Comparison of ENCODE assay signal across 15 cellular contexts in the genomic region with DNA sequence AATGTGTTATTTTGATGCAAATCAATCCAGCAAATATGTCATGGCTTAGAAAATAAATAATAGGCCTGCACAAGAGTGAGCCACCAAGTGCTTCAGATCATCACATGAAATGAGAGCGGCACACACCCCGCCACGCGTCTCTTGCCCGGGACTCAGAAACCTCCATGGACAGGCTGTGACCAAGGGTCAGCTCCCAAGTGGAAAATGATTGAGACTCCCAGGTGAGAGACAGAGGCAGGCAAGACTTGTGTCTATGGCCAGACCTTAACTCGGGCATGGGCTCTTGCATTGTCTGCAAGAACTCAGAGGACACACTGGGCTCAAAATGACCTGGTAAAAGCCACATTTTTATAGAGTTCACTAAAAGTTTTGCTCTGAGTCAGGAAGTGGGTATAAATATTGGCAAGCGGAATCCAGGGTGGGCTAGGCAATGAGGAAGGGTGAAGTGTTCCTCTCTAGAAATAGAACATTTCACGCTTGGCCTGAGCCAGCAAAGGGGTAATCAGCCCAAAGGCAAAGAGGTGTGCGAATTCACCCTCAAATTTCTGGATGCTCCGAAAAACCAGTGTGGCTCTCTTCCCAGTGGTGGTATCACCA. TPM values are rescaled to one million over a fixed set of nuclear protein-coding genes. Genes with fewer than 3 reads are reported as not detected.
DNase-seq lines count a peak whose midpoint lies in the region; ATAC-seq and TF ChIP-seq lines count a peak whose summit lies in the region.
"Had no signal": no experiment of that assay in that cellular context is flagged by ENCODE, and none has a peak within 500 bp of the region (broad histone marks: within the 10 kb centered on the region; RNA-seq: fewer than 3 reads in every experiment).

No MANE protein-coding gene starts in this region.

- TF ChIP-seq POLR2A in gastroesophageal sphincter (IDR thresholded peaks at IDR 0.05), result no peak

- CTCF ChIA-PET in activated B cell treated with CpG ODN at 0.5 μM for 24 hours (lab: Charles Lee), result no interaction called here

- peak overlapping the region; percentile 15; the same call in 1 of the 2 replicates for H3K9ac ChIP-seq in BLaER1

- H3K27ac Mint-ChIP-seq in activated B cell treated with CpG ODN at 0.5 μM for 24 hours, result no peak overlapping the region
- H3K27ac Mint-ChIP-seq in neural crest cell (ENCODE audit: unreplicated experiment), result peak overlapping the region; percentile 67
- H3K27ac Mint-ChIP-seq: CD8-positive, alpha-beta T cell; H9 had no signal

- no peak for ATAC-seq in activated B cell treated with CpG ODN at 0.5 μM for 24 hours (ENCODE audit: low read depth)
- no peak for ATAC-seq in HG03039 (IDR thresholded peaks at IDR 0.05; ENCODE audit: unreplicated experiment)
- no peak for ATAC-seq in GM19397 (IDR thresholded peaks at IDR 0.05; ENCODE audit: unreplicated experiment)
- ATAC-seq in gastroesophageal sphincter, result no peak
- ATAC-seq: CD8-positive, alpha-beta T cell had no signal

- in situ Hi-C loops in ACHN (cut with HindIII; ENCODE audit: low pct_ligation_motif_present, low pct_unique_long_range_greater_than_20kb, low sequenced_read_pairs), result no loop called here

- TF ChIP-seq CTCF in activated B cell treated with CpG ODN at 0.5 μM for 24 hours (IDR thresholded peaks at IDR 0.05) (no peak), neural crest cell (conservative IDR thresholded peaks at IDR 0.05) (no peak), gastroesophageal sphincter (IDR thresholded peaks at IDR 0.05) (no peak)

- 92 to 98% methylated on average over 7 to 9 of the region's 10 CpGs for WGBS in gastroesophageal sphincter (ENCODE audit: low coverage in 1 of 2), 2 donors

- H3K9me3 ChIP-seq in BLaER1 (peaks cover 21% of the 10 kb centered on the region), gastroesophageal sphincter (no peaks in the 10 kb centered on the region)
- H3K9me3 ChIP-seq: BE2C had no signal

- H3K27me3 Mint-ChIP-seq in activated B cell treated with CpG ODN at 0.5 μM for 24 hours, result no peaks in the 10 kb centered on the region
- H3K27me3 Mint-ChIP-seq in neural crest cell (ENCODE audit: low read depth), result no peaks in the 10 kb centered on the region

- no peaks in the 10 kb centered on the region for H3K36me3 ChIP-seq in BLaER1
- H3K36me3 ChIP-seq in gastroesophageal sphincter, result peaks cover 0 to under 1% of the 10 kb centered on the region in 2 donors
- H3K36me3 ChIP-seq: BE2C had no signal

- H3K36me3 Mint-ChIP-seq in activated B cell treated with CpG ODN at 0.5 μM for 24 hours (ENCODE audit: low read depth) (no peaks in the 10 kb centered on the region), neural crest cell (ENCODE audit: low read depth) (no peaks in the 10 kb centered on the region)
- H3K36me3 Mint-ChIP-seq: CD8-positive, alpha-beta T cell had no signal

- DNase-seq in NCI-H1048 (lab: John Stamatoyannopoulos, UW) (peak; percentile 34), activated B cell treated with CpG ODN at 0.5 μM for 24 hours (no peak), neural crest cell (ENCODE audit: low read depth, low spot score) (no peak), ACHN (no peak)
- DNase-seq: 8988T; BE2C; Calu3; CD8-positive, alpha-beta T cell; DMS79 treated with DMSO at 0.1 percent for 48 hours; GF-D8; H9 had no signal

- TF ChIP-seq EP300 in gastroesophageal sphincter (IDR thresholded peaks at IDR 0.05), result no peak

- H3K4me2 ChIP-seq in BLaER1, result peak overlapping the region; percentile 69

- no peak overlapping the region for H3K4me3 ChIP-seq in BLaER1
- H3K4me3 ChIP-seq in gastroesophageal sphincter, result no peak overlapping the region

- H3K4me1 Mint-ChIP-seq in activated B cell treated with CpG ODN at 0.5 μM for 24 hours, result peaks cover 37% of the 10 kb centered on the region
- no peaks in the 10 kb centered on the region for H3K4me1 Mint-ChIP-seq in neural crest cell
- H3K4me1 Mint-ChIP-seq: H9 had no signal

- H3K4me1 ChIP-seq in BLaER1 (peaks cover 26% of the 10 kb centered on the region), gastroesophageal sphincter (no peaks in the 10 kb centered on the region)
- H3K4me1 ChIP-seq: BE2C had no signal

- H3K27ac ChIP-seq in BLaER1, result peak overlapping the region; percentile 23; the same call in 1 of the 2 replicates
- no peak overlapping the region for H3K27ac ChIP-seq in gastroesophageal sphincter

- intact Hi-C loops in activated B cell treated with CpG ODN at 0.5 μM for 24 hours (cut with micrococcal nuclease), result loop anchor here (2.0 kb wide), 3 partner anchors 15 to 35 kb away; no protein-coding TSS in a partner anchor

- H3K27me3 ChIP-seq in BLaER1 (no peaks in the 10 kb centered on the region), gastroesophageal sphincter (no peaks in the 10 kb centered on the region)

- POLR2A ChIA-PET in activated B cell treated with CpG ODN at 0.5 μM for 24 hours (lab: Charles Lee), result no interaction called here

- H3K4me3 Mint-ChIP-seq in activated B cell treated with CpG ODN at 0.5 μM for 24 hours (peak overlapping the region; percentile 32), neural crest cell (no peak overlapping the region)
- H3K4me3 Mint-ChIP-seq: CD8-positive, alpha-beta T cell; H9 had no signal

- no peaks in the 10 kb centered on the region for H4K20me1 ChIP-seq in BLaER1

- H3K9me3 Mint-ChIP-seq in activated B cell treated with CpG ODN at 0.5 μM for 24 hours (no peaks in the 10 kb centered on the region), neural crest cell (no peaks in the 10 kb centered on the region)
- H3K9me3 Mint-ChIP-seq: CD8-positive, alpha-beta T cell; H9 had no signal

RNA-seq across cellular contexts. Expression of a gene that starts 30.7 kb away (rescaled TPM):
- total RNA-seq in activated B cell treated with CpG ODN at 0.5 μM for 24 hours (0.46 and 0.75 TPM in 2 replicates), neural crest cell (19.9 and 22.1 TPM in 2 replicates), gastroesophageal sphincter (10 to 100 TPM; 44.7 to 89.5 (median 54.8) TPM)
- total RNA-seq: CD8-positive, alpha-beta T cell had no signal

Comparison
In these comparisons a context has a peak if more than half of its experiments do, and no peak if none do; other contexts are left out.
1. RNA of a gene that starts 30.7 kb away (total RNA-seq): 44.7 to 89.5 TPM in gastroesophageal sphincter and 19.9 to 22.1 TPM in neural crest cell; 0.46 to 0.75 TPM in activated B cell treated with CpG ODN at 0.5 μM for 24 hours; every median in the first group is over 10 times any median in the second.